ENCODE assay signal across 8 cellular contexts in the genomic region with DNA sequence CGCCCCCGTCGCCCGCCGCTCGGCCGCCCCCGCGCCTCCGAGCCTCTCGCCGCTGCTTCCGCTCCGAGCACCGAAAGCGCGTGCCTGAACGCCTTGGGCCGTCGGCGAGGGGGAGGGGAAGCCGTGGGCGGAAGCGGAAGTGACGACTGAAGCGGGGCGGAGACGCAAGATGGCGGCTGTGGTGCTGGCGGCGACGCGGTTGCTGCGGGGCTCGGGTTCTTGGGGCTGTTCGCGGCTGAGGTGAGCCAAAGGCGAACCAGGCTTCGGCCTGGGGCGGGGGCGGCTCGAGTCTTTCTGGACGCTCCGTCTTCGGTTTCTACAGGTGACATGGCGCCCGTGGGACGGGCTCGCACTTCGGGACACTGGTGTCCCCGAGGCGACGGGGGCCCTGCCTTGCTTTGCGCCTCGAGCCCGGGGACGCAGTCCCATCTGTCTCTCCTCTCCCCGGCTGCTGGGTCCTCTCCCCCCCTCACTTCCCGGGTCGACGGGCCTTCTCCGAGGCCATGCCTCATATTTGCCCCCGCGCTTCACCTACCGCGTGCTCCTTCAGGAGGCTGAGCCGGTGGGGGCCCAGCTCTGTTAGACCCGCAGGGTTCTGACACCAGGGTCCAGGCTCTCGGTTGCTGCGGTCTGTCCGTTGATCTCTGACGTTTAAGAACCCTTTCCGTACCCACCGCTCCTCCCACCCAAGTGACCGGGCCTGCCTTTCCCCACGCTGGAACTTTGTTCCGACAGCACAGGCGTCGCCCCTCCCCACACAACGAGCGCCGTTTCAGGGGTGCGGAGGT. TPM values are rescaled to one million over a fixed set of nuclear protein-coding genes. Genes with fewer than 3 reads are reported as not detected.
DNase-seq lines count a peak whose midpoint lies in the region; ATAC-seq lines count a peak whose summit lies in the region.

A gene with protein sequence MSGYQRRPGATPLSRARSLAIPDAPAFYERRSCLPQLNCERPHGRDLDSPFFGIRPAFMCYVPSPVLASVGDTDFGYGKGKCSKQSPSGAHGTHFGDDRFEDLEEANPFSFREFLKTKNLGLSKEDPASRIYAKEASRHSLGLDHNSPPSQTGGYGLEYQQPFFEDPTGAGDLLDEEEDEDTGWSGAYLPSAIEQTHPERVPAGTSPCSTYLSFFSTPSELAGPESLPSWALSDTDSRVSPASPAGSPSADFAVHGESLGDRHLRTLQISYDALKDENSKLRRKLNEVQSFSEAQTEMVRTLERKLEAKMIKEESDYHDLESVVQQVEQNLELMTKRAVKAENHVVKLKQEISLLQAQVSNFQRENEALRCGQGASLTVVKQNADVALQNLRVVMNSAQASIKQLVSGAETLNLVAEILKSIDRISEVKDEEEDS (minus strand): TSS at position 115 of the 788 bp plus-strand sequence. CDS start 217 bp downstream, outside the sequence.
A gene with protein sequence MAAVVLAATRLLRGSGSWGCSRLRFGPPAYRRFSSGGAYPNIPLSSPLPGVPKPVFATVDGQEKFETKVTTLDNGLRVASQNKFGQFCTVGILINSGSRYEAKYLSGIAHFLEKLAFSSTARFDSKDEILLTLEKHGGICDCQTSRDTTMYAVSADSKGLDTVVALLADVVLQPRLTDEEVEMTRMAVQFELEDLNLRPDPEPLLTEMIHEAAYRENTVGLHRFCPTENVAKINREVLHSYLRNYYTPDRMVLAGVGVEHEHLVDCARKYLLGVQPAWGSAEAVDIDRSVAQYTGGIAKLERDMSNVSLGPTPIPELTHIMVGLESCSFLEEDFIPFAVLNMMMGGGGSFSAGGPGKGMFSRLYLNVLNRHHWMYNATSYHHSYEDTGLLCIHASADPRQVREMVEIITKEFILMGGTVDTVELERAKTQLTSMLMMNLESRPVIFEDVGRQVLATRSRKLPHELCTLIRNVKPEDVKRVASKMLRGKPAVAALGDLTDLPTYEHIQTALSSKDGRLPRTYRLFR (plus strand): TSS at position 159 of the 788 bp plus-strand sequence. CDS start 11 bp downstream, at position 170.

- CTCF ChIA-PET in activated CD8-positive, alpha-beta memory T cell treated with anti-CD3 and anti-CD28 coated beads for 36 hours (lab: Charles Lee), result interaction anchor here (3.5 kb wide), 1 partner anchor 10 kb away, joined by 24 read pairs; the partner anchor contains the start of gene SNAPC4

- peaks cover 0 to 54% (median 27%) of the 10 kb centered on the region in 4 donors for H3K4me1 Mint-ChIP-seq in CD4-positive, CD25-positive, alpha-beta regulatory T cell

- peaks cover 29% of the 10 kb centered on the region for H3K4me1 ChIP-seq in CD4-positive, CD25-positive, alpha-beta regulatory T cell (ENCODE audit: control insufficient read depth, insufficient read depth, low read length, poor library complexity, severe bottlenecking)
- peaks cover 30% of the 10 kb centered on the region for H3K4me1 ChIP-seq in effector memory CD4-positive, alpha-beta T cell (ENCODE audit: control insufficient read depth, insufficient read depth, low read length, poor library complexity, severe bottlenecking)

- H3K4me3 Mint-ChIP-seq in CD4-positive, CD25-positive, alpha-beta regulatory T cell, result peak within 1 kb of the TSS; percentile 88 to 95 (median 92)

- H3K27ac ChIP-seq in CD4-positive, CD25-positive, alpha-beta regulatory T cell (ENCODE audit: insufficient read depth, low read length, poor library complexity, severe bottlenecking), result peak within 1 kb of the TSS; percentile 90
- H3K27ac ChIP-seq in effector memory CD4-positive, alpha-beta T cell (ENCODE audit: insufficient read depth, low read length, poor library complexity, severe bottlenecking), result peak within 1 kb of the TSS; percentile 84

- DNase-seq in CD4-positive, CD25-positive, alpha-beta regulatory T cell, result peak; percentile 93 to 95 (median 94)
- peak; percentile 91 for DNase-seq in HPDE6-E6E7 (ENCODE audit: extremely low spot score)
- peak; percentile 90 for DNase-seq in NOMO-1 treated with DMSO at 0.1 percent for 48 hours (lab: John Stamatoyannopoulos, UW; ENCODE audit: unreplicated experiment)
- peak; percentile 88 to 92 (median 90) for DNase-seq in effector memory CD4-positive, alpha-beta T cell
- DNase-seq in lung microvascular endothelial cell (ENCODE audit: low read depth in 2 of 2), result peak; percentile 91 to 93
- peak; percentile 92 to 97 (median 95) for DNase-seq in stimulated activated CD4-positive, alpha-beta T cell treated with anti-CD3 and anti-CD28 coated beads, TNF-alpha, amount 100 ng/mL, for 24 hours (ENCODE audit: low read depth in 3 of 3)

- no peaks in the 10 kb centered on the region for H3K9me3 ChIP-seq in CD4-positive, CD25-positive, alpha-beta regulatory T cell (ENCODE audit: control insufficient read depth in 2 of 2, low read length in 2 of 2)
- no peaks in the 10 kb centered on the region for H3K9me3 ChIP-seq in effector memory CD4-positive, alpha-beta T cell (ENCODE audit: control insufficient read depth, low read length)

- H3K27me3 Mint-ChIP-seq in CD4-positive, CD25-positive, alpha-beta regulatory T cell, result no peaks in the 10 kb centered on the region

- H3K36me3 ChIP-seq in CD4-positive, CD25-positive, alpha-beta regulatory T cell (ENCODE audit: control insufficient read depth, insufficient read depth, low read length), result peaks cover 40% of the 10 kb centered on the region
- H3K36me3 ChIP-seq in effector memory CD4-positive, alpha-beta T cell (ENCODE audit: control insufficient read depth, insufficient read depth, low read length), result peaks cover 53% of the 10 kb centered on the region

- peak; percentile 86 to 89 for ATAC-seq in CD4-positive, CD25-positive, alpha-beta regulatory T cell (ENCODE audit: low read depth in 2 of 2)
- peak; percentile 72 for ATAC-seq in GM19455 (IDR thresholded peaks at IDR 0.05; ENCODE audit: unreplicated experiment)

- peaks cover 28% of the 10 kb centered on the region for H3K36me3 Mint-ChIP-seq in CD4-positive, CD25-positive, alpha-beta regulatory T cell

- no peaks in the 10 kb centered on the region for H3K27me3 ChIP-seq in CD4-positive, CD25-positive, alpha-beta regulatory T cell (ENCODE audit: control insufficient read depth, insufficient read depth, low read length)
- no peaks in the 10 kb centered on the region for H3K27me3 ChIP-seq in effector memory CD4-positive, alpha-beta T cell (replicated peaks; ENCODE audit: control insufficient read depth, insufficient read depth, low read length, poor library complexity, severe bottlenecking)

- peak within 1 kb of the TSS; percentile 81 for H3K4me3 ChIP-seq in CD4-positive, CD25-positive, alpha-beta regulatory T cell (ENCODE audit: low read depth, low read length)
- H3K4me3 ChIP-seq in effector memory CD4-positive, alpha-beta T cell (ENCODE audit: insufficient read depth, low read depth, low read length, poor library complexity, severe bottlenecking), result peak within 1 kb of the TSS; percentile 87

- H3K9me3 Mint-ChIP-seq in CD4-positive, CD25-positive, alpha-beta regulatory T cell, result no peaks in the 10 kb centered on the region

- POLR2A ChIA-PET in activated CD8-positive, alpha-beta memory T cell treated with anti-CD3 and anti-CD28 coated beads for 36 hours (lab: Charles Lee), result interaction anchor here (0.8 to 1.7 kb wide), 5 partner anchors 10 to 128 kb away, joined by 3 to 5 read pairs (median 4); partner anchors contain the start of gene DNLZ

- H3K27ac Mint-ChIP-seq in CD4-positive, CD25-positive, alpha-beta regulatory T cell, result peak within 1 kb of the TSS; percentile 86 to 95 (median 95)

RNA-seq across cellular contexts. Expression of the first gene that starts in this region (rescaled TPM):
- 63.2 TPM for total RNA-seq in CD4-positive, CD25-positive, alpha-beta regulatory T cell
- 1 to 10 TPM; 7.8 to 9.9 (median 9.2) TPM for polyA plus RNA-seq in CD4-positive, CD25-positive, alpha-beta regulatory T cell
- 10 to 100 TPM; 55.7 to 55.8 TPM for total RNA-seq in activated CD8-positive, alpha-beta memory T cell treated with anti-CD3 and anti-CD28 coated beads for 36 hours
- total RNA-seq in lung microvascular endothelial cell, result 14.2 and 22.0 TPM in 2 replicates

RNA-seq across cellular contexts. Expression of the second gene that starts in this region (rescaled TPM):
- total RNA-seq in CD4-positive, CD25-positive, alpha-beta regulatory T cell, result 86.2 TPM
- 10 to 100 TPM; 36.5 to 46.5 (median 39.2) TPM for polyA plus RNA-seq in CD4-positive, CD25-positive, alpha-beta regulatory T cell
- total RNA-seq in activated CD8-positive, alpha-beta memory T cell treated with anti-CD3 and anti-CD28 coated beads for 36 hours, result 100 to 1,000 TPM; 117 to 120 TPM
- 30.3 and 30.4 TPM in 2 replicates for total RNA-seq in lung microvascular endothelial cell

Comparison
In these comparisons a context has a peak if more than half of its experiments do, and no peak if none do; other contexts are left out.
1. Peak in every context shown above with its lines: DNase-seq, ATAC-seq, H3K4me3 ChIP-seq and H3K27ac ChIP-seq.